In genomic region chr1:15703562-15703961, GRCh38 we compare ENCODE assay signal across 9 cellular contexts. TPM values are rescaled to one million over a fixed set of nuclear protein-coding genes. Genes with fewer than 3 reads are reported as not detected.
DNase-seq lines count a peak whose midpoint lies in the region; ATAC-seq and TF ChIP-seq lines count a peak whose summit lies in the region.
"Had no signal": no experiment of that assay in that cellular context is flagged by ENCODE, and none has a peak within 500 bp of the region (broad histone marks: within the 10 kb centered on the region; RNA-seq: fewer than 3 reads in every experiment).

No MANE protein-coding gene starts in this region.

- in situ Hi-C loops in ACHN (cut with HindIII; ENCODE audit: low pct_ligation_motif_present, low pct_unique_long_range_greater_than_20kb, low sequenced_read_pairs), result no loop called here

- H3K9me3 ChIP-seq in SK-N-MC (ENCODE audit: low read depth, low read length) (no peaks in the 10 kb centered on the region), neural progenitor cell (ENCODE audit: low read depth) (no peaks in the 10 kb centered on the region)
- H3K9me3 ChIP-seq in CD8-positive, alpha-beta memory T cell (ENCODE audit: low read length), result no peaks in the 10 kb centered on the region

- peak overlapping the region; percentile 84 for H3K27ac Mint-ChIP-seq in neural progenitor cell
- H3K27ac Mint-ChIP-seq in CD8-positive, alpha-beta memory T cell, result peak overlapping the region in 1 of 8 donors; percentile 84
- H3K27ac Mint-ChIP-seq: activated T-helper 2 cell treated with anti-CD3 and anti-CD28 coated beads, Interferon-gamma antibody, Interleukin-2, Interleukin-4, amounts not matched to agents 10 μg/mL and 5 μg/mL and 100 μg/mL, durations not matched to agents 14 hours and 24 hours and 36 hours had no signal

- peak overlapping the region; percentile 27 for H3K4me3 ChIP-seq in SK-N-MC
- H3K4me3 ChIP-seq in neural progenitor cell, result no peak overlapping the region
- H3K4me3 ChIP-seq in CD8-positive, alpha-beta memory T cell (ENCODE audit: low read length), result no peak overlapping the region

- peak overlapping the region; percentile 79 for H3K27ac ChIP-seq in SK-N-MC
- peak overlapping the region; percentile 63 for H3K27ac ChIP-seq in neural progenitor cell
- no peak overlapping the region for H3K27ac ChIP-seq in CD8-positive, alpha-beta memory T cell (ENCODE audit: low read depth, low read length)

- H3K36me3 Mint-ChIP-seq in neural progenitor cell, result peaks cover 2% of the 10 kb centered on the region
- peaks cover 0 to 24% (median 5%) of the 10 kb centered on the region in 3 donors for H3K36me3 Mint-ChIP-seq in CD8-positive, alpha-beta memory T cell

- no peaks in the 10 kb centered on the region for H3K9me3 Mint-ChIP-seq in neural progenitor cell
- H3K9me3 Mint-ChIP-seq in CD8-positive, alpha-beta memory T cell, result no peaks in the 10 kb centered on the region
- H3K9me3 Mint-ChIP-seq: activated T-helper 2 cell treated with anti-CD3 and anti-CD28 coated beads, Interferon-gamma antibody, Interleukin-2, Interleukin-4, amounts not matched to agents 10 μg/mL and 5 μg/mL and 100 μg/mL, durations not matched to agents 14 hours and 24 hours and 36 hours had no signal

- DNase-seq in ACHN (peak; percentile 79), SK-N-MC (ENCODE audit: low read depth, low spot score) (peak; percentile 18), fibroblast of peridontal ligament (ENCODE audit: extremely low read depth) (peak; percentile 95), neural progenitor cell (ENCODE audit: low spot score) (no peak), T-helper 2 cell (no peak)
- no peak for DNase-seq in CD8-positive, alpha-beta memory T cell
- DNase-seq in stimulated activated naive CD8-positive, alpha-beta T cell treated with anti-CD3 and anti-CD28 coated beads, Interleukin-15, Interleukin-2, amounts not matched to agents 100 U/mL and 50 U/mL, for 24 hours, result no peak

- no peak for ATAC-seq in HG02938 (IDR thresholded peaks at IDR 0.05; ENCODE audit: unreplicated experiment)
- no peak for ATAC-seq in stimulated activated naive CD8-positive, alpha-beta T cell treated with anti-CD3 and anti-CD28 coated beads, Interleukin-15, Interleukin-2, amounts not matched to agents 100 U/mL and 50 U/mL, for 24 hours

- H3K4me3 Mint-ChIP-seq in neural progenitor cell, result no peak overlapping the region
- H3K4me3 Mint-ChIP-seq in CD8-positive, alpha-beta memory T cell, result no peak overlapping the region

- H3K4me2 ChIP-seq in neural progenitor cell, result no peak overlapping the region

- no peaks in the 10 kb centered on the region for H3K4me1 ChIP-seq in neural progenitor cell
- no peaks in the 10 kb centered on the region for H3K4me1 ChIP-seq in CD8-positive, alpha-beta memory T cell (ENCODE audit: insufficient read depth, low read length)

- H3K27me3 ChIP-seq in neural progenitor cell, result no peaks in the 10 kb centered on the region
- H3K27me3 ChIP-seq in CD8-positive, alpha-beta memory T cell (ENCODE audit: insufficient read depth, low read length, poor library complexity, severe bottlenecking), result no peaks in the 10 kb centered on the region

- H3K9ac ChIP-seq in SK-N-MC (ENCODE audit: insufficient read length) (peak overlapping the region; percentile 53), neural progenitor cell (no peak overlapping the region)

- peaks cover 34% of the 10 kb centered on the region for H3K79me2 ChIP-seq in neural progenitor cell (ENCODE audit: low read depth)

- H2AFZ ChIP-seq in neural progenitor cell (replicated peaks), result no peak overlapping the region

- H3K27me3 Mint-ChIP-seq in neural progenitor cell (ENCODE audit: insufficient read depth, low read depth), result no peaks in the 10 kb centered on the region
- H3K27me3 Mint-ChIP-seq in CD8-positive, alpha-beta memory T cell, result no peaks in the 10 kb centered on the region

- TF ChIP-seq CTCF in neural progenitor cell (IDR thresholded peaks at IDR 0.05), result no peak

- H3K4me1 Mint-ChIP-seq in neural progenitor cell, result peaks cover 18% of the 10 kb centered on the region
- H3K4me1 Mint-ChIP-seq in CD8-positive, alpha-beta memory T cell, result peaks cover 15 to 41% (median 27%) of the 10 kb centered on the region in 3 donors

- H4K20me1 ChIP-seq in neural progenitor cell (ENCODE audit: low read depth), result peaks cover 20% of the 10 kb centered on the region

- H3K36me3 ChIP-seq in SK-N-MC (ENCODE audit: insufficient read depth, low read length), result no peaks in the 10 kb centered on the region
- no peaks in the 10 kb centered on the region for H3K36me3 ChIP-seq in neural progenitor cell
- no peaks in the 10 kb centered on the region for H3K36me3 ChIP-seq in CD8-positive, alpha-beta memory T cell (ENCODE audit: insufficient read depth, low read length)

- POLR2A ChIA-PET in CD8-positive, alpha-beta memory T cell (lab: Charles Lee), result no interaction called here

- CTCF ChIA-PET in CD8-positive, alpha-beta memory T cell (lab: Charles Lee), result no interaction called here

- no peaks in the 10 kb centered on the region for H3F3A ChIP-seq in neural progenitor cell (ENCODE audit: low read depth)

RNA-seq across cellular contexts. Expression of gene PLEKHM2, which starts 19.4 kb away (rescaled TPM):
- 16.7 and 42.2 TPM in 2 replicates for total RNA-seq in neural progenitor cell (ENCODE audit: low replicate concordance)
- 10 to 100 TPM; 55.8 to 56.3 TPM for total RNA-seq in CD8-positive, alpha-beta memory T cell
- 8.3 TPM for polyA plus RNA-seq in CD8-positive, alpha-beta memory T cell

RNA-seq across cellular contexts. Expression of gene SLC25A34, which starts 32.5 kb away (rescaled TPM):
- total RNA-seq in neural progenitor cell (ENCODE audit: low replicate concordance), result 0.34 and 2.2 TPM in 2 replicates
- under 1 TPM; 0.93 to 0.94 TPM for total RNA-seq in CD8-positive, alpha-beta memory T cell
- 0.15 TPM for polyA plus RNA-seq in CD8-positive, alpha-beta memory T cell

RNA-seq across cellular contexts. Expression of gene TMEM82, which starts 38.7 kb away (rescaled TPM):
- 0.56 TPM in 1 of 2 replicates, not detected in the other for total RNA-seq in neural progenitor cell (ENCODE audit: low replicate concordance)
- not detected for total RNA-seq in CD8-positive, alpha-beta memory T cell
- polyA plus RNA-seq in CD8-positive, alpha-beta memory T cell, result not detected
- total RNA-seq: activated T-helper 2 cell treated with anti-CD3 and anti-CD28 coated beads, Interferon-gamma antibody, Interleukin-2, Interleukin-4, amounts not matched to agents 10 μg/mL and 5 μg/mL and 100 μg/mL, durations not matched to agents 14 hours and 24 hours and 36 hours had no signal

RNA-seq across cellular contexts. Expression of gene FBLIM1, which starts 55.0 kb away (rescaled TPM):
- total RNA-seq in neural progenitor cell (ENCODE audit: low replicate concordance), result 4.7 and 13.0 TPM in 2 replicates
- total RNA-seq in CD8-positive, alpha-beta memory T cell, result not detected
- not detected for polyA plus RNA-seq in CD8-positive, alpha-beta memory T cell
- total RNA-seq: activated T-helper 2 cell treated with anti-CD3 and anti-CD28 coated beads, Interferon-gamma antibody, Interleukin-2, Interleukin-4, amounts not matched to agents 10 μg/mL and 5 μg/mL and 100 μg/mL, durations not matched to agents 14 hours and 24 hours and 36 hours had no signal

Comparison
In these comparisons a context has a peak if more than half of its experiments do, and no peak if none do; other contexts are left out.
1. DNase-seq: peak in ACHN (single experiment), SK-N-MC (single experiment) and fibroblast of peridontal ligament (single experiment); none in neural progenitor cell (single experiment), T-helper 2 cell (0 of 5), CD8-positive, alpha-beta memory T cell (0 of 5) and stimulated activated naive CD8-positive, alpha-beta T cell treated with anti-CD3 and anti-CD28 coated beads, Interleukin-15, Interleukin-2, amounts not matched to agents 100 U/mL and 50 U/mL, for 24 hours (single experiment).